In the genomic region with DNA sequence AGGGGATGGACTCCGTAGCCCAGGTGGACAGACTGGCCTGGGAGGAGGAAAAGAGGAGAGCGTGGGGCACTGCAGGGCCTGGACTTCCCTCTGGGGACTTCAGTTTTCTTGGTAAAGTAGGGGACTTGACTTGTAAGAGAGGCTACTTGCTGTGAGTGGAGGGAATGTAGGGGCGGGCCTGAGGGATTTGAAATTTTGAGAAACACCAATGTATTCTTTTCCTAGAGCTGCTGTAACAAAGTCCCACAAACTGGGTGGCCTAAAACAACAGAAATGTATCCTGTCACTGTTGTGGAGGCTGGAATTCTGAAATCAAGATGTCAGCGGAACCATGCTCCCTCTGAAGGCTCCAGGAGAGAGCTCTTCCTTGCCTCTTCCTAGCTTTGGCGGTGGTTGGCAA, we compare ENCODE assay signal across 13 cellular contexts. TPM values are rescaled to one million over a fixed set of nuclear protein-coding genes. Genes with fewer than 3 reads are reported as not detected.
DNase-seq lines count a peak whose midpoint lies in the region; ATAC-seq and TF ChIP-seq lines count a peak whose summit lies in the region.
"Had no signal": no experiment of that assay in that cellular context is flagged by ENCODE, and none has a peak within 500 bp of the region (broad histone marks: within the 10 kb centered on the region; RNA-seq: fewer than 3 reads in every experiment).

No MANE protein-coding gene starts in this region.

- in situ Hi-C loops in G401 (cut with HindIII; ENCODE audit: low sequenced_read_pairs), result no loop called here

- H3K9me3 ChIP-seq in RWPE2 (ENCODE audit: severe bottlenecking) (no peaks in the 10 kb centered on the region), tibial nerve (no peaks in the 10 kb centered on the region)
- H3K9me3 ChIP-seq: spleen had no signal

- H3K4me3 ChIP-seq in RWPE2 (ENCODE audit: severe bottlenecking) (no peak overlapping the region), fibroblast of the aortic adventitia (ENCODE audit: low read depth, low read length) (peak overlapping the region; percentile 67), tibial nerve (no peak overlapping the region)
- H3K4me3 ChIP-seq: spleen had no signal

- peaks cover 4% of the 10 kb centered on the region for H3K9me3 Mint-ChIP-seq in nephron
- H3K9me3 Mint-ChIP-seq: CD14-positive monocyte had no signal

- H3K4me3 Mint-ChIP-seq in nephron, result no peak overlapping the region

- H3K27ac ChIP-seq in RWPE2 (ENCODE audit: poor library complexity, severe bottlenecking), result peak overlapping the region; percentile 90
- H3K27ac ChIP-seq in tibial nerve, result peak overlapping the region; percentile 40 to 83 (median 64)
- H3K27ac ChIP-seq: brain microvascular endothelial cell, spleen had no signal

- H3K27me3 ChIP-seq in RWPE2 (ENCODE audit: insufficient read depth, poor library complexity, severe bottlenecking), result no peaks in the 10 kb centered on the region
- no peaks in the 10 kb centered on the region for H3K27me3 ChIP-seq in tibial nerve
- H3K27me3 ChIP-seq: brain microvascular endothelial cell, spleen had no signal

- H3K27ac Mint-ChIP-seq in nephron, result peak overlapping the region in 2 of 3 experiments; percentile 3 to 59

- H3K27me3 Mint-ChIP-seq in nephron (ENCODE audit: low read depth), result peaks cover 5% of the 10 kb centered on the region

- TF ChIP-seq CTCF in RWPE2 (IDR thresholded peaks at IDR 0.05; ENCODE audit: poor library complexity, severe bottlenecking) (no peak), fibroblast of the aortic adventitia (IDR thresholded peaks at IDR 0.05; ENCODE audit: insufficient read depth, low read length) (no peak), nephron (IDR thresholded peaks at IDR 0.05; ENCODE audit: unreplicated experiment in 3 of 3) (no peak), tibial nerve (IDR thresholded peaks at IDR 0.05) (no peak)

- DNase-seq in RWPE2 (ENCODE audit: low spot score), result no peak
- DNase-seq in fibroblast of the aortic adventitia (ENCODE audit: low read depth), result peak; percentile 48
- no peak for DNase-seq in tibial nerve (ENCODE audit: low spot score in 2 of 2)
- no peak for DNase-seq in NCI-H345 (lab: John Stamatoyannopoulos, UW)
- DNase-seq in NCI-H1436 treated with DMSO at 0.1 percent for 48 hours (lab: John Stamatoyannopoulos, UW), result no peak
- no peak for DNase-seq in G401 (ENCODE audit: low spot score)
- DNase-seq: activated effector memory CD4-positive, alpha-beta T cell treated with anti-CD3 and anti-CD28 coated beads, Interleukin-2, amount 50 U/mL, for 16 hours; brain microvascular endothelial cell; glutamatergic neuron; spleen had no signal

- no peak for ATAC-seq in RWPE2 (ENCODE audit: low read depth)
- ATAC-seq in HG02588 (IDR thresholded peaks at IDR 0.05; ENCODE audit: unreplicated experiment), result no peak

- H3K36me3 ChIP-seq in RWPE2 (ENCODE audit: low read depth) (no peaks in the 10 kb centered on the region), tibial nerve (no peaks in the 10 kb centered on the region)
- H3K36me3 ChIP-seq: brain microvascular endothelial cell, spleen had no signal

- H3K4me1 ChIP-seq in RWPE2 (ENCODE audit: insufficient read depth, poor library complexity, severe bottlenecking), result peaks cover 37% of the 10 kb centered on the region
- peaks cover 0 to 33% (median 11%) of the 10 kb centered on the region in 4 donors for H3K4me1 ChIP-seq in tibial nerve

- H3K36me3 Mint-ChIP-seq in nephron (ENCODE audit: low read depth), result no peaks in the 10 kb centered on the region
- H3K36me3 Mint-ChIP-seq: CD14-positive monocyte had no signal

- TF ChIP-seq EP300 in tibial nerve (IDR thresholded peaks at IDR 0.05), result no peak

- WGBS in tibial nerve, 2 donors, result 88 to 91% methylated on average over 5 of the region's 5 CpGs

- H3K4me1 Mint-ChIP-seq in nephron, result peaks cover 17% of the 10 kb centered on the region

- TF ChIP-seq POLR2A in tibial nerve (IDR thresholded peaks at IDR 0.05), result no peak

RNA-seq across cellular contexts. Expression of a gene that starts 5.8 kb away (rescaled TPM):
- total RNA-seq in fibroblast of the aortic adventitia (ENCODE audit: low replicate concordance) (198 and 256 TPM in 2 replicates), tibial nerve (10 to 100 TPM; 26.8 to 59.1 (median 42.5) TPM)
- 3.1 and 3.8 TPM in 2 replicates for total RNA-seq in G401 (2014; rRNA removed; shearing (Covaris generic))
